ENCODE assay signal across 8 cellular contexts in the genomic region with DNA sequence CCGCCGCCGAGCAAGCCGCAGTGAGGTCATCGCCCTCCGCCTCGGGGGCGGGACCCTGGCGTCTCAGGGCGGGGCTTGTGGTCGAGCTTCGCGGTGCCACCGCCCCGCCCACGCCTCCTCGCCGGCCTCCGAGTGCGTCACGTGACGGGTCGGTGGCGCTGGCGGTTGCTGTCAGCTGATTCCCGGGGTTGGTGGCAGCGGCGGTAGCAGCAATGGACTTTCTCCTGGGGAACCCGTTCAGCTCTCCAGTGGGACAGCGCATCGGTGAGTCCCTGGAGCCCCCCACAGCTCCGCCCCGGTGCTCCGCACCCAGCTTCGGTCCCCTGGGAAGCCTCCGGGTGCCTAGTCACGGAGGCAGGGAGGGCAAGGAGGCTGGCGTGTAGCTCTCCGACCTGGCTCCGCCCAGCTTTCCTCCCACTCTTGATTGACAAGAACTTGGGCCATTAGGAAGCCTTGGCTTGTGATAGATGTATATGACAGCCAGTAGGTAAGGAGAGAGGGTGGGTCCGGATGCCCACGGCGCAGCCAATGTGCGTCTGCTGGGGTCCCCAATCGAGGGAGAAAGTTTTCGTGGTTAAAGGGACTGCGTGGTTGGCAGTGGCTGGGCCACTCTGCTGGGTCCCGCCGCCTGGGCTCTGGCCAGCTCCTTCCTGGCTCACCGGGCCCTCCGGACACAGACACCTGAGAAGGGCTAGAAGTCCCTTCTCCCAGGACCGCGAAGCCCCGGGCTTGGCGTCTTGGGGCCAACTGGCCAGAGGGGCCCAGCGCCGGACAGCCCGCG. TPM values are rescaled to one million over a fixed set of nuclear protein-coding genes. Genes with fewer than 3 reads are reported as not detected.
DNase-seq lines count a peak whose midpoint lies in the region; ATAC-seq lines count a peak whose summit lies in the region.

A gene (plus strand): TSS at position 178 of the 781 bp plus-strand sequence. CDS start 35 bp downstream, at position 213.

- H3K79me1 ChIP-seq in mesenchymal stem cell (replicated peaks; ENCODE audit: low read length, poor library complexity, severe bottlenecking): peaks cover 17% of the 10 kb centered on the region

- peak within 1 kb of the TSS; percentile 49 to 69 for H2BK12ac ChIP-seq in mesenchymal stem cell (ENCODE audit: low read length in 2 of 2)

- peak within 1 kb of the TSS; percentile 67 to 79 for H3K18ac ChIP-seq in mesenchymal stem cell (ENCODE audit: low read depth in 1 of 2, low read length in 2 of 2)

- H2BK120ac ChIP-seq in mesenchymal stem cell (ENCODE audit: low read depth, low read length): peak within 1 kb of the TSS; percentile 61

- H3K27me3 ChIP-seq in NT2/D1 (ENCODE audit: insufficient read depth, insufficient read length) (no peaks in the 10 kb centered on the region), endocrine pancreas (ENCODE audit: control insufficient read depth, insufficient read depth, low read length) (no peaks in the 10 kb centered on the region), mesenchymal stem cell (ENCODE audit: control insufficient read depth in 1 of 2, insufficient read depth in 1 of 2, low read length in 2 of 2) (no peaks in the 10 kb centered on the region)

- peak within 1 kb of the TSS; percentile 87 for H4K91ac ChIP-seq in mesenchymal stem cell (ENCODE audit: low read length)

- DNase-seq in COLO829 (ENCODE audit: low spot score) (peak; percentile 100), HUDEP-2 (lab: John Stamatoyannopoulos, UW; ENCODE audit: unreplicated experiment in 76 of 76) (peak; percentile 52 to 99 (median 94)), NT2/D1 (ENCODE audit: low read depth, low spot score) (peak; percentile 91), mesenchymal stem cell (peak; percentile 100)
- DNase-seq in activated CD8-positive, alpha-beta memory T cell treated with anti-CD3 and anti-CD28 coated beads, Interleukin-2, amount 10 ng/mL, durations not matched to agents 7 days and 5 days: peak; percentile 96
- DNase-seq in stimulated activated CD8-positive, alpha-beta memory T cell treated with anti-CD3 and anti-CD28 coated beads, Interleukin-12 subunit alpha, Interleukin-12 subunit beta, amount 100 ng/mL, for 4 hours (ENCODE audit: low read depth): peak; percentile 96

- H2BK5ac ChIP-seq in mesenchymal stem cell (ENCODE audit: low read depth, low read length, poor library complexity, severe bottlenecking): peak within 1 kb of the TSS; percentile 54

- ATAC-seq in GM21381 (IDR thresholded peaks at IDR 0.05; ENCODE audit: unreplicated experiment): peak; percentile 95
- ATAC-seq in activated CD8-positive, alpha-beta memory T cell treated with anti-CD3 and anti-CD28 coated beads, Interleukin-2, amount 10 ng/mL, durations not matched to agents 7 days and 5 days: peak; percentile 98

- H3K4ac ChIP-seq in mesenchymal stem cell (ENCODE audit: low read depth in 1 of 2, low read length in 2 of 2): peak within 1 kb of the TSS; percentile 29 to 91

- no peak within 1 kb of the TSS for H2AFZ ChIP-seq in mesenchymal stem cell (ENCODE audit: low read depth, low read length)

- peak within 1 kb of the TSS; percentile 95 for H3K4me2 ChIP-seq in mesenchymal stem cell (ENCODE audit: low read length, poor library complexity, severe bottlenecking)

- no peaks in the 10 kb centered on the region for H3K9me3 Mint-ChIP-seq in activated CD8-positive, alpha-beta memory T cell treated with anti-CD3 and anti-CD28 coated beads, Interleukin-2, amount 10 ng/mL, durations not matched to agents 7 days and 5 days (ENCODE audit: low read depth)

- peaks cover 17% of the 10 kb centered on the region for H3K4me1 Mint-ChIP-seq in activated CD8-positive, alpha-beta memory T cell treated with anti-CD3 and anti-CD28 coated beads, Interleukin-2, amount 10 ng/mL, durations not matched to agents 7 days and 5 days

- H3K9ac ChIP-seq in NT2/D1 (ENCODE audit: insufficient read length, low read depth): peak within 1 kb of the TSS; percentile 85
- H3K9ac ChIP-seq in endocrine pancreas (ENCODE audit: control insufficient read depth, insufficient read depth, low read length): peak within 1 kb of the TSS; percentile 92
- H3K9ac ChIP-seq in mesenchymal stem cell (ENCODE audit: low read length): peak within 1 kb of the TSS; percentile 99

- H3K4me3 Mint-ChIP-seq in activated CD8-positive, alpha-beta memory T cell treated with anti-CD3 and anti-CD28 coated beads, Interleukin-2, amount 10 ng/mL, durations not matched to agents 7 days and 5 days: peak within 1 kb of the TSS; percentile 81

- H3K9me3 ChIP-seq in NT2/D1 (ENCODE audit: insufficient read depth, low read length) (no peaks in the 10 kb centered on the region), endocrine pancreas (ENCODE audit: control insufficient read depth, low read length) (no peaks in the 10 kb centered on the region), mesenchymal stem cell (ENCODE audit: control insufficient read depth, low read length) (no peaks in the 10 kb centered on the region)

- peaks cover 8% of the 10 kb centered on the region for H3K36me3 Mint-ChIP-seq in activated CD8-positive, alpha-beta memory T cell treated with anti-CD3 and anti-CD28 coated beads, Interleukin-2, amount 10 ng/mL, durations not matched to agents 7 days and 5 days

- WGBS in mesenchymal stem cell: under 1% methylated on average over 59 of the region's 59 CpGs

- peak within 1 kb of the TSS in 1 of 2 experiments; percentile 71 for H3K23ac ChIP-seq in mesenchymal stem cell (ENCODE audit: low read length in 2 of 2)

- CTCF ChIA-PET in activated CD8-positive, alpha-beta memory T cell treated with anti-CD3 and anti-CD28 coated beads, Interleukin-2, amount 10 ng/mL, durations not matched to agents 7 days and 5 days (lab: Charles Lee): interaction anchor here (0.8 to 1.0 kb wide), 3 partner anchors 11 to 42 kb away, joined by 3 to 4 read pairs (median 3); a partner anchor contains a TSS

- H3K27me3 Mint-ChIP-seq in activated CD8-positive, alpha-beta memory T cell treated with anti-CD3 and anti-CD28 coated beads, Interleukin-2, amount 10 ng/mL, durations not matched to agents 7 days and 5 days: no peaks in the 10 kb centered on the region

- H3K27ac Mint-ChIP-seq in activated CD8-positive, alpha-beta memory T cell treated with anti-CD3 and anti-CD28 coated beads, Interleukin-2, amount 10 ng/mL, durations not matched to agents 7 days and 5 days: peak within 1 kb of the TSS; percentile 85

- H3K4me1 ChIP-seq in NT2/D1 (ENCODE audit: insufficient read depth, insufficient read length): no peaks in the 10 kb centered on the region
- no peaks in the 10 kb centered on the region for H3K4me1 ChIP-seq in endocrine pancreas (ENCODE audit: control insufficient read depth, insufficient read depth, low read length)
- peaks cover 9% of the 10 kb centered on the region for H3K4me1 ChIP-seq in mesenchymal stem cell (ENCODE audit: control insufficient read depth, insufficient read depth, low read depth, low read length)

- H3K27ac ChIP-seq in mesenchymal stem cell (ENCODE audit: low read length, poor library complexity, severe bottlenecking): peak within 1 kb of the TSS; percentile 80

- H2AK5ac ChIP-seq in mesenchymal stem cell (ENCODE audit: low read length, severe bottlenecking): no peak within 1 kb of the TSS

- H3K14ac ChIP-seq in mesenchymal stem cell (ENCODE audit: low read length in 2 of 2): peak within 1 kb of the TSS in 1 of 2 experiments; percentile 73

- H2BK15ac ChIP-seq in mesenchymal stem cell (ENCODE audit: low read depth, poor library complexity, severe bottlenecking): peak within 1 kb of the TSS; percentile 57

- H4K8ac ChIP-seq in mesenchymal stem cell (ENCODE audit: low read length): peak within 1 kb of the TSS; percentile 10

- peaks cover 13% of the 10 kb centered on the region for H3K36me3 ChIP-seq in NT2/D1 (ENCODE audit: insufficient read depth, insufficient read length, low read length)
- H3K36me3 ChIP-seq in endocrine pancreas (ENCODE audit: control insufficient read depth, insufficient read depth, low read length): no peaks in the 10 kb centered on the region
- peaks cover 4 to 31% of the 10 kb centered on the region in 2 experiments for H3K36me3 ChIP-seq in mesenchymal stem cell (ENCODE audit: control insufficient read depth in 1 of 2, insufficient read depth in 2 of 2, low read depth in 1 of 2, low read length in 2 of 2)

- H3K4me3 ChIP-seq in NT2/D1 (ENCODE audit: insufficient read length, low read depth) (peak within 1 kb of the TSS; percentile 79), endocrine pancreas (ENCODE audit: control insufficient read depth, insufficient read depth, low read length) (peak within 1 kb of the TSS; percentile 62), mesenchymal stem cell (ENCODE audit: insufficient read depth in 1 of 2, low read depth in 1 of 2, low read length in 2 of 2) (peak within 1 kb of the TSS; percentile 72 to 94)

RNA-seq across cellular contexts. Expression of the gene that starts here (rescaled TPM):
- 10 to 100 TPM; 16.1 to 20.5 TPM for total RNA-seq in activated CD8-positive, alpha-beta memory T cell treated with anti-CD3 and anti-CD28 coated beads, Interleukin-2, amount 10 ng/mL, durations not matched to agents 7 days and 5 days
- polyA plus RNA-seq in mesenchymal stem cell (2013, experiment 1 of 2): 48.3 TPM
- polyA plus RNA-seq in mesenchymal stem cell (2013, experiment 2 of 2): 46.7 TPM

Comparison
In these comparisons a context has a peak if more than half of its experiments do, and no peak if none do; other contexts are left out.
1. Peak in every context shown above with its lines: DNase-seq, ATAC-seq, H3K4me3 ChIP-seq and H3K27ac ChIP-seq.